In the genomic region with DNA sequence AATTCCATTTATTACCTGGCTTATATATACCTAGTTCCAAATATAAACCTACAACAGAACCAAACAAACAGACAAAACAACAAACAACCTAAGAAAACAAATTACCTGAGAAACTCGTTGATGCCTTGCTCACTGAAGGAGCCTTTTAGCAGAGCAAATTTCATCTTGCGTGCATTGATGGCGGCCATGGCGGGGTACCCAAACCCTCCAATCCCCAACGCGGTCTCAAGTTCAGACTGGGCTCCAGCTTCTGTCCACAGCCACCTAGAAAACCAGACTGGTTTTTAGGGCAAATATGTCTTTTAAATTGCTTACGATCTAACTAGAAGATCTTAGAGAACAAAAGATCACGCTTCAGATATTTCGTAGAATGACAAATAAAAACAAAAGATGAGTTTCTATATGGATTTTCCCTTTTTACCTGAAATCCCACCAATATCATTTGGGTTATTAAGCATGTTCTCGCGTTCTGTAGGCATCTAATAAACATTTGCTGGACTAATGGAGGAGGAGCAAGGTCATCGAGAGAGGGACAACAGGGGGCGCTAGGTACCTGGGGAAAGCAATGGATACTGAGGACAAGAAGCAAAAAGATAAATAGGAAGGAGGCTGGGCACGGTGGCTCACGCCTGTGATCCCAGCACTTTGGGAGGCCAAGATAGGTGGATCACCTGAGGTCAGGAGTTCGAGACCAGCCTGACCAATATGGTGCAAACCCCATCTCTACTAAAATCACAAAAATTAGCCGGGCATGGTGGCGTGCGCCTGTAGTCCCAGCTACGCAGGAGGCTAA, we compare ENCODE assay signal across 2 cellular contexts.
TF ChIP-seq lines count a peak whose summit lies in the region.

No MANE protein-coding gene starts in this region.

TF ChIP-seq in Ishikawa, 13 proteins besides CTCF, POLR2A, EP300 and RAD21:
- TF ChIP-seq, protein P1, sequence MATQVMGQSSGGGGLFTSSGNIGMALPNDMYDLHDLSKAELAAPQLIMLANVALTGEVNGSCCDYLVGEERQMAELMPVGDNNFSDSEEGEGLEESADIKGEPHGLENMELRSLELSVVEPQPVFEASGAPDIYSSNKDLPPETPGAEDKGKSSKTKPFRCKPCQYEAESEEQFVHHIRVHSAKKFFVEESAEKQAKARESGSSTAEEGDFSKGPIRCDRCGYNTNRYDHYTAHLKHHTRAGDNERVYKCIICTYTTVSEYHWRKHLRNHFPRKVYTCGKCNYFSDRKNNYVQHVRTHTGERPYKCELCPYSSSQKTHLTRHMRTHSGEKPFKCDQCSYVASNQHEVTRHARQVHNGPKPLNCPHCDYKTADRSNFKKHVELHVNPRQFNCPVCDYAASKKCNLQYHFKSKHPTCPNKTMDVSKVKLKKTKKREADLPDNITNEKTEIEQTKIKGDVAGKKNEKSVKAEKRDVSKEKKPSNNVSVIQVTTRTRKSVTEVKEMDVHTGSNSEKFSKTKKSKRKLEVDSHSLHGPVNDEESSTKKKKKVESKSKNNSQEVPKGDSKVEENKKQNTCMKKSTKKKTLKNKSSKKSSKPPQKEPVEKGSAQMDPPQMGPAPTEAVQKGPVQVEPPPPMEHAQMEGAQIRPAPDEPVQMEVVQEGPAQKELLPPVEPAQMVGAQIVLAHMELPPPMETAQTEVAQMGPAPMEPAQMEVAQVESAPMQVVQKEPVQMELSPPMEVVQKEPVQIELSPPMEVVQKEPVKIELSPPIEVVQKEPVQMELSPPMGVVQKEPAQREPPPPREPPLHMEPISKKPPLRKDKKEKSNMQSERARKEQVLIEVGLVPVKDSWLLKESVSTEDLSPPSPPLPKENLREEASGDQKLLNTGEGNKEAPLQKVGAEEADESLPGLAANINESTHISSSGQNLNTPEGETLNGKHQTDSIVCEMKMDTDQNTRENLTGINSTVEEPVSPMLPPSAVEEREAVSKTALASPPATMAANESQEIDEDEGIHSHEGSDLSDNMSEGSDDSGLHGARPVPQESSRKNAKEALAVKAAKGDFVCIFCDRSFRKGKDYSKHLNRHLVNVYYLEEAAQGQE (IDR thresholded peaks at IDR 0.05; ENCODE audit: low read depth), result no peak
- TF ChIP-seq, protein P2, sequence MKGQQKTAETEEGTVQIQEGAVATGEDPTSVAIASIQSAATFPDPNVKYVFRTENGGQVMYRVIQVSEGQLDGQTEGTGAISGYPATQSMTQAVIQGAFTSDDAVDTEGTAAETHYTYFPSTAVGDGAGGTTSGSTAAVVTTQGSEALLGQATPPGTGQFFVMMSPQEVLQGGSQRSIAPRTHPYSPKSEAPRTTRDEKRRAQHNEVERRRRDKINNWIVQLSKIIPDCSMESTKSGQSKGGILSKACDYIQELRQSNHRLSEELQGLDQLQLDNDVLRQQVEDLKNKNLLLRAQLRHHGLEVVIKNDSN (IDR thresholded peaks at IDR 0.05), result no peak
- TF ChIP-seq, protein P3, sequence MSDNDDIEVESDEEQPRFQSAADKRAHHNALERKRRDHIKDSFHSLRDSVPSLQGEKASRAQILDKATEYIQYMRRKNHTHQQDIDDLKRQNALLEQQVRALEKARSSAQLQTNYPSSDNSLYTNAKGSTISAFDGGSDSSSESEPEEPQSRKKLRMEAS (IDR thresholded peaks at IDR 0.05), result no peak
- TF ChIP-seq TAF1 (IDR thresholded peaks at IDR 0.05; ENCODE audit: low read depth), result no peak
- no peak for TF ChIP-seq CEBPB (IDR thresholded peaks at IDR 0.05)
- TF ChIP-seq CREB1 (IDR thresholded peaks at IDR 0.05; ENCODE audit: low read depth), result no peak
- TF ChIP-seq YY1 (IDR thresholded peaks at IDR 0.05; ENCODE audit: low read depth), result no peak

TF ChIP-seq in HepG2, 621 proteins besides CTCF, POLR2A, EP300 and RAD21:
- peak; percentile 41; the same call in 1 of the 2 replicates for TF ChIP-seq ZSCAN22 (CRISPR knock-in tag; IDR thresholded peaks at IDR 0.05)
- TF ChIP-seq ZNF235 (CRISPR knock-in tag; IDR thresholded peaks at IDR 0.05; ENCODE audit: borderline replicate concordance), result no peak
- peak; percentile 23 for TF ChIP-seq STAG1 (CRISPR knock-in tag; IDR thresholded peaks at IDR 0.05)
